Comparison of ENCODE assay signal across 8 cellular contexts in the genomic region with DNA sequence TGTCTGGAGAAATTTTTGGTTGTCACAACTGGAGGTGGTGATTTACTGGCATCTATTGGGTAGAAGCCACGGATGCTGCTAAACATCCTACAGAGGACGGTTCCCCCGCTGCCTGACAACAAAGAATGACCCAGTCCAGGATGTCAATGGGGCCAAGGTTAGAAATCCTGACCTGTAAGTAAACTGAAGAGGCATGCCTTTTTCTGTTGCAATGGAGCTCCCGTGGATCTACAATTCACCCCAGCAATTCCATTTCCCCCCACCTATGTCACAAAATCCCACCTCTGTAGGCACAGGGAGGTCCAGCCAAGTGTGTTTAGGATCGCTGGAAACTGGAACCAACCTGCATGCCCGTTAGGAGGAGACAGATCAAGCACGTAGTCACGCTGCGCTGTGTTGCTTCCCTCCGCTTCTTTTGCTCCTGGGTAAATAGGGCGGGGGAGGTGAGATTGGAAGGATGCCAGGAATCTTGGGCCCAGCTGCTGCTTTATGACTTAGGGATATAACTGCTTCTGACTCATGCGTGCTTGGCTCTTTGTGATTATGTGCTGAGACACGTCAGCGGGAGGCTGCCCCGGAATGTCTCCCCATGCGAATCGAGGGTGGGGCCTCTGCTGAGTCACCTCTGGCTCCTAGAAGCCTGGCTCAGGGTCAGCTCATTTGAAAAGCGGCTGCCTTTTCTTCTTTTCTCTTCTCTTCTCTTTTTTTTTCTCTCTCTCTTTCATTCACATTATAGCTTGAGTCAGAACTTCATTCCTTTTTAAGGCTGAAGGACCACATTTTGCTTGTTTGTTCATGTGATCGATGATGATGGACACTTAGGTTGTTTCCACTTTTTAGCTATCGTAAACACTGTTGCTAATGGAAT. TPM values are rescaled to one million over a fixed set of nuclear protein-coding genes. Genes with fewer than 3 reads are reported as not detected.
DNase-seq lines count a peak whose midpoint lies in the region; ATAC-seq, FAIRE-seq and TF ChIP-seq lines count a peak whose summit lies in the region.

No MANE protein-coding gene starts in this region.

- TF ChIP-seq CTCF in GM13977 (IDR thresholded peaks at IDR 0.05; ENCODE audit: extremely low read depth, insufficient read depth, missing control alignments) (no peak), brain (conservative IDR thresholded peaks at IDR 0.05) (no peak), gastrocnemius medialis (IDR thresholded peaks at IDR 0.05 in 4 of 5, conservative IDR thresholded peaks at IDR 0.05 in 1 of 5) (no peak)

- H3K36me3 Mint-ChIP-seq in brain: no peaks in the 10 kb centered on the region

- in situ Hi-C loops in GM13977 (cut with MboI; ENCODE audit: low pct_unique_long_range_greater_than_20kb, low sequenced_read_pairs, unreplicated experiment) (no loop called here), gastrocnemius medialis (cut with MboI; ENCODE audit: low sequenced_read_pairs in 4 of 4) (loop anchor here in 3 of 4 donors (5.0 to 10.0 kb wide), 3 partner anchors 44 to 181 kb away; a partner anchor contains a TSS)

- peak overlapping the region; percentile 87 to 98 (median 96) for H3K27ac ChIP-seq in gastrocnemius medialis

- peaks cover 0 to 7% (median 3%) of the 10 kb centered on the region in 5 experiments for H3K9me3 Mint-ChIP-seq in brain

- peak overlapping the region; percentile 73 to 86 (median 76) for H3K4me3 Mint-ChIP-seq in brain

- no peaks in the 10 kb centered on the region for H3K9me3 ChIP-seq in gastrocnemius medialis

- H3K27me3 ChIP-seq in gastrocnemius medialis: no peaks in the 10 kb centered on the region

- peaks cover 28 to 41% of the 10 kb centered on the region in 2 donors for H3K4me1 ChIP-seq in gastrocnemius medialis

- peak overlapping the region; percentile 77 to 98 (median 94) for H3K27ac Mint-ChIP-seq in brain

- peaks cover 10% of the 10 kb centered on the region for H3K27me3 Mint-ChIP-seq in brain

- peaks cover 52% of the 10 kb centered on the region for H3K4me1 Mint-ChIP-seq in brain

- H3K4me3 ChIP-seq in iPS-11a (ENCODE audit: low read depth, low read length): peak overlapping the region; percentile 5
- peak overlapping the region; percentile 42 to 56 (median 46) for H3K4me3 ChIP-seq in gastrocnemius medialis

- DNase-seq in GM13977 (ENCODE audit: low spot score) (peak; percentile 90), NCI-H2081 treated with DMSO at 0.1 percent for 48 hours (lab: John Stamatoyannopoulos, UW) (peak; percentile 90), gastrocnemius medialis (peak; percentile 99 to 100)

- ATAC-seq in HG02973 (IDR thresholded peaks at IDR 0.05; ENCODE audit: unreplicated experiment) (peak; percentile 92), gastrocnemius medialis (peak; percentile 88 to 96), HG03045 (IDR thresholded peaks at IDR 0.05; ENCODE audit: unreplicated experiment) (no peak)

- no peaks in the 10 kb centered on the region for H3K36me3 ChIP-seq in gastrocnemius medialis

- FAIRE-seq in TTC549 (lab: Jason Lieb, UNC): peak; percentile 80

- TF ChIP-seq POLR2A in gastrocnemius medialis (IDR thresholded peaks at IDR 0.05): peak; percentile 36 to 63

- intact Hi-C loops in gastrocnemius medialis (cut with DNase I; ENCODE audit: low total_unique reads): loop anchor here (5.0 kb wide), 1 partner anchor 184 kb away; a partner anchor contains a TSS

RNA-seq across cellular contexts. Expression of a gene that starts 12.4 kb away (rescaled TPM):
- polyA plus RNA-seq in brain (ENCODE audit: insufficient read depth, low read depth, low replicate concordance): 45.1 TPM
- total RNA-seq in gastrocnemius medialis: 10 to 100 TPM; 33.2 to 77.9 (median 38.2) TPM

RNA-seq across cellular contexts. Expression of a gene that starts 24.7 kb away (rescaled TPM):
- 17.1 TPM for polyA plus RNA-seq in brain (ENCODE audit: insufficient read depth, low read depth, low replicate concordance)
- total RNA-seq in gastrocnemius medialis: 100 to 1,000 TPM; 219 to 434 (median 321) TPM

RNA-seq across cellular contexts. Expression of a gene that starts 53.0 kb away (rescaled TPM):
- 166 TPM for polyA plus RNA-seq in brain (ENCODE audit: insufficient read depth, low read depth, low replicate concordance)
- total RNA-seq in gastrocnemius medialis: 10 to 100 TPM; 37.6 to 58.5 (median 46.9) TPM
